28 cellular contexts compared by ENCODE assay signal in genomic region chr12:89247962-89248361, GRCh38.
A peak's percentile ranks its signal among the peaks of the same experiment; 100 is the strongest.
DNase-seq lines count a peak whose midpoint lies in the region; ATAC-seq and TF ChIP-seq lines count a peak whose summit lies in the region.
"Had no signal": no experiment of that assay in that cellular context is flagged by ENCODE, and none has a peak within 500 bp of the region (broad histone marks: within the 10 kb centered on the region; RNA-seq: fewer than 3 reads in every experiment).

No MANE protein-coding gene starts in this region.

- H3K4me1 ChIP-seq in breast epithelium: peaks cover 0 to 3% of the 10 kb centered on the region in 2 donors

- ATAC-seq in activated naive CD8-positive, alpha-beta T cell treated with anti-CD3 and anti-CD28 coated beads, Interleukin-2, amount 50 U/mL, for 24 hours: no peak
- ATAC-seq in HG03378 (IDR thresholded peaks at IDR 0.05; ENCODE audit: unreplicated experiment): no peak
- ATAC-seq: foreskin keratinocyte; left lung; naive thymus-derived CD4-positive, alpha-beta T cell; upper lobe of right lung had no signal

- TF ChIP-seq POLR2A in breast epithelium (IDR thresholded peaks at IDR 0.05): no peak

- H3K27me3 Mint-ChIP-seq in activated naive CD8-positive, alpha-beta T cell: peaks cover 2% of the 10 kb centered on the region
- peaks cover 3% of the 10 kb centered on the region for H3K27me3 Mint-ChIP-seq in activated naive CD8-positive, alpha-beta T cell treated with anti-CD3 and anti-CD28 coated beads, Interleukin-2, amount 50 U/mL, for 24 hours
- H3K27me3 Mint-ChIP-seq in HFFc6 (ENCODE audit: insufficient read depth): no peaks in the 10 kb centered on the region; the same call in 1 of the 2 replicates
- H3K27me3 Mint-ChIP-seq: activated CD4-positive, alpha-beta T cell treated with anti-CD3 and anti-CD28 coated beads, Interleukin-2, amount 10 ng/mL, durations not matched to agents 24 days and 14 days; dendritic cell treated with granulocyte-macrophage colony-stimulating factor and Interleukin-4, amounts not matched to agents 40 ng/mL and 50 ng/mL, for 4 days; naive thymus-derived CD4-positive, alpha-beta T cell had no signal

- DNase-seq in activated naive CD8-positive, alpha-beta T cell treated with anti-CD3 and anti-CD28 coated beads, Interleukin-2, amount 50 U/mL, for 24 hours: no peak
- no peak for DNase-seq in SK-N-MC (ENCODE audit: low read depth, low spot score)
- peak; percentile 40 for DNase-seq in fibroblast of villous mesenchyme (ENCODE audit: low read depth)
- DNase-seq in HFFc6: no peak
- DNase-seq in breast epithelium (ENCODE audit: low spot score in 2 of 2): no peak
- no peak for DNase-seq in activated CD4-positive, alpha-beta T cell treated with anti-CD3 and anti-CD28 coated beads, Interleukin-2, amount 50 U/mL, for 1 hour
- DNase-seq: ACHN; activated CD4-positive, alpha-beta T cell treated with anti-CD3 and anti-CD28 coated beads, Interleukin-2, amount 10 ng/mL, durations not matched to agents 24 days and 14 days; activated naive CD4-positive, alpha-beta T cell treated with Interleukin-2 at 50 U/mL for 16 hours; activated T-cell treated with anti-CD3 and anti-CD28 coated beads, Interleukin-2, amount 50 U/mL, for 48 hours; aorta; Calu3; caudate nucleus; foreskin keratinocyte; left lung; naive thymus-derived CD4-positive, alpha-beta T cell; NCI-H1694 treated with DMSO at 0.1 percent for 48 hours; retina; substantia nigra; upper lobe of right lung had no signal

- H3K27ac ChIP-seq in SK-N-MC (no peak overlapping the region), breast epithelium (peak overlapping the region in 1 of 2 donors; percentile 17)
- H3K27ac ChIP-seq: foreskin keratinocyte, left lung, RWPE1, upper lobe of right lung, VCaP had no signal

- H3K27me3 ChIP-seq in breast epithelium: no peaks in the 10 kb centered on the region
- H3K27me3 ChIP-seq: foreskin keratinocyte, left lung, upper lobe of right lung had no signal

- H3K27ac Mint-ChIP-seq in activated naive CD8-positive, alpha-beta T cell: peak overlapping the region; percentile 1
- no peak overlapping the region for H3K27ac Mint-ChIP-seq in activated naive CD8-positive, alpha-beta T cell treated with anti-CD3 and anti-CD28 coated beads, Interleukin-2, amount 50 U/mL, for 24 hours
- no peak overlapping the region for H3K27ac Mint-ChIP-seq in HFFc6
- H3K27ac Mint-ChIP-seq: activated CD4-positive, alpha-beta T cell treated with anti-CD3 and anti-CD28 coated beads, Interleukin-2, amount 10 ng/mL, durations not matched to agents 24 days and 14 days; dendritic cell treated with granulocyte-macrophage colony-stimulating factor and Interleukin-4, amounts not matched to agents 40 ng/mL and 50 ng/mL, for 4 days; naive thymus-derived CD4-positive, alpha-beta T cell; T-helper 2 cell treated with Interferon-gamma antibody and Interleukin-4, amounts not matched to agents 5 μg/mL and 100 μg/mL, for 36 hours had no signal

- no peak overlapping the region for H3K4me3 Mint-ChIP-seq in activated naive CD8-positive, alpha-beta T cell
- H3K4me3 Mint-ChIP-seq in activated naive CD8-positive, alpha-beta T cell treated with anti-CD3 and anti-CD28 coated beads, Interleukin-2, amount 50 U/mL, for 24 hours: no peak overlapping the region
- no peak overlapping the region for H3K4me3 Mint-ChIP-seq in HFFc6
- H3K4me3 Mint-ChIP-seq: activated CD4-positive, alpha-beta T cell treated with anti-CD3 and anti-CD28 coated beads, Interleukin-2, amount 10 ng/mL, durations not matched to agents 24 days and 14 days; CD14-positive monocyte; dendritic cell treated with granulocyte-macrophage colony-stimulating factor and Interleukin-4, amounts not matched to agents 40 ng/mL and 50 ng/mL, for 4 days; mesothelial cell of epicardium; naive thymus-derived CD4-positive, alpha-beta T cell; T-helper 2 cell treated with Interferon-gamma antibody and Interleukin-4, amounts not matched to agents 5 μg/mL and 100 μg/mL, for 36 hours had no signal

- H3K36me3 ChIP-seq in SK-N-MC (ENCODE audit: insufficient read depth, low read length): no peaks in the 10 kb centered on the region
- H3K36me3 ChIP-seq in breast epithelium: no peaks in the 10 kb centered on the region
- H3K36me3 ChIP-seq: left lung, upper lobe of right lung had no signal

- H3K4me1 Mint-ChIP-seq in activated naive CD8-positive, alpha-beta T cell (ENCODE audit: low read depth): peaks cover 56% of the 10 kb centered on the region
- peaks cover 59% of the 10 kb centered on the region for H3K4me1 Mint-ChIP-seq in activated naive CD8-positive, alpha-beta T cell treated with anti-CD3 and anti-CD28 coated beads, Interleukin-2, amount 50 U/mL, for 24 hours
- H3K4me1 Mint-ChIP-seq in HFFc6 (ENCODE audit: low read depth): peaks cover 75% of the 10 kb centered on the region

- 0 out of 2 replicates have a peak overlapping the region, but pooled peaks have one; percentile 3 for H3K4me3 ChIP-seq in SK-N-MC
- no peak overlapping the region for H3K4me3 ChIP-seq in fibroblast of villous mesenchyme (ENCODE audit: low read depth, low read length)
- no peak overlapping the region for H3K4me3 ChIP-seq in breast epithelium
- H3K4me3 ChIP-seq: left lung, upper lobe of right lung had no signal

- intact Hi-C loops in breast epithelium (cut with DNase I; ENCODE audit: low total_unique reads): no loop called here

- no peaks in the 10 kb centered on the region for H3K9me3 Mint-ChIP-seq in activated naive CD8-positive, alpha-beta T cell (ENCODE audit: low read depth)
- peaks cover 7% of the 10 kb centered on the region for H3K9me3 Mint-ChIP-seq in activated naive CD8-positive, alpha-beta T cell treated with anti-CD3 and anti-CD28 coated beads, Interleukin-2, amount 50 U/mL, for 24 hours
- H3K9me3 Mint-ChIP-seq in HFFc6: no peaks in the 10 kb centered on the region
- H3K9me3 Mint-ChIP-seq: dendritic cell treated with granulocyte-macrophage colony-stimulating factor and Interleukin-4, amounts not matched to agents 40 ng/mL and 50 ng/mL, for 4 days; mesothelial cell of epicardium had no signal

- TF ChIP-seq CTCF in fibroblast of villous mesenchyme (IDR thresholded peaks at IDR 0.05; ENCODE audit: insufficient read depth, low read depth, low read length) (no peak), HFFc6 (IDR thresholded peaks at IDR 0.05) (no peak), breast epithelium (IDR thresholded peaks at IDR 0.05) (no peak)

- H3K9me3 ChIP-seq in SK-N-MC (ENCODE audit: low read depth, low read length): no peaks in the 10 kb centered on the region
- H3K9me3 ChIP-seq in breast epithelium: no peaks in the 10 kb centered on the region
- H3K9me3 ChIP-seq: left lung, upper lobe of right lung had no signal

- no peak overlapping the region for H3K9ac ChIP-seq in SK-N-MC (ENCODE audit: insufficient read length)

- no peaks in the 10 kb centered on the region for H3K36me3 Mint-ChIP-seq in activated naive CD8-positive, alpha-beta T cell
- no peaks in the 10 kb centered on the region for H3K36me3 Mint-ChIP-seq in activated naive CD8-positive, alpha-beta T cell treated with anti-CD3 and anti-CD28 coated beads, Interleukin-2, amount 50 U/mL, for 24 hours (ENCODE audit: low read depth)
- no peaks in the 10 kb centered on the region for H3K36me3 Mint-ChIP-seq in HFFc6 (ENCODE audit: low read depth)
- H3K36me3 Mint-ChIP-seq: mesothelial cell of epicardium had no signal
